Comparison of ENCODE assay signal across 8 cellular contexts in the genomic region with DNA sequence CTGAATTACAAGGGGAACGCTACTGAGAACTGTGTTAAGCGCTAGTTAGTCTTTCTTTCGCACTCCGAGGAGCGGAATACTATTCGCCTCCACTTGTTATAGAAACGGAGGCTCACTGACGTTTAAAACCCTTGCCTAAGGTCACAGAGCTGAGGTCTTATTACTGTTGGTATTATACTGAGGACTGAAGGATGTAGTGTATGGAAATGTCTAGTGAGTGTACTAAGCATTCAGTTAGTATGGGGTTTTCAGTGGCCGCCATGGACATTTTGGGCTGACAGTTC. TPM values are rescaled to one million over a fixed set of nuclear protein-coding genes. Genes with fewer than 3 reads are reported as not detected.
A peak's percentile ranks its signal among the peaks of the same experiment; 100 is the strongest.
DNase-seq lines count a peak whose midpoint lies in the region; ATAC-seq and TF ChIP-seq lines count a peak whose summit lies in the region.
"Had no signal": no experiment of that assay in that cellular context is flagged by ENCODE, and none has a peak within 500 bp of the region (broad histone marks: within the 10 kb centered on the region; RNA-seq: fewer than 3 reads in every experiment).

No MANE protein-coding gene starts in this region.

- H3K36me3 Mint-ChIP-seq in WTC11: peaks cover 34% of the 10 kb centered on the region

- POLR2A ChIA-PET in WTC11 (lab: Charles Lee): no interaction called here

- H3K27ac ChIP-seq in iPS-18a (ENCODE audit: low read length) (no peak overlapping the region), smooth muscle cell (ENCODE audit: low read depth) (no peak overlapping the region)
- H3K27ac ChIP-seq: epithelial cell of prostate had no signal

- H3K9me3 Mint-ChIP-seq in WTC11: no peaks in the 10 kb centered on the region

- in situ Hi-C loops in HAP-1 (cut with MboI; ENCODE audit: low sequenced_read_pairs): no loop called here

- H3K36me3 ChIP-seq in HAP-1 (replicated peaks) (peaks cover 53% of the 10 kb centered on the region), iPS-18a (ENCODE audit: control insufficient read depth, low read depth, low read length) (peaks cover 18% of the 10 kb centered on the region), smooth muscle cell (ENCODE audit: low read depth) (peaks cover 2% of the 10 kb centered on the region)

- H3K4me3 ChIP-seq in HAP-1: peak overlapping the region; percentile 64
- H3K4me3 ChIP-seq in iPS-18a (ENCODE audit: low read length): peak overlapping the region; percentile 62
- peak overlapping the region; percentile 63 for H3K4me3 ChIP-seq in smooth muscle cell

- peak overlapping the region; percentile 86 for H3K4me3 Mint-ChIP-seq in WTC11

- TF ChIP-seq CTCF in WTC11 (IDR thresholded peaks at IDR 0.05): no peak
- TF ChIP-seq CTCF in smooth muscle cell (IDR thresholded peaks at IDR 0.05; ENCODE audit: borderline replicate concordance, insufficient read depth, poor library complexity, severe bottlenecking): no peak

- H3K27ac Mint-ChIP-seq in WTC11: 0 out of 2 replicates have a peak overlapping the region, but pooled peaks have one; percentile 46

- H3K4me1 Mint-ChIP-seq in WTC11: peaks cover 13% of the 10 kb centered on the region

- no peaks in the 10 kb centered on the region for H3F3A ChIP-seq in smooth muscle cell (ENCODE audit: low read depth)

- H3K4me2 ChIP-seq in smooth muscle cell: peak overlapping the region; percentile 90

- CTCF ChIA-PET in WTC11 (lab: Charles Lee): no interaction called here

- ATAC-seq in WTC11: no peak

- H4K20me1 ChIP-seq in smooth muscle cell (ENCODE audit: low read depth): peaks cover 7% of the 10 kb centered on the region

- H3K9ac ChIP-seq in iPS-18a (ENCODE audit: low read length): no peak overlapping the region
- H3K9ac ChIP-seq in smooth muscle cell (ENCODE audit: low read depth): no peak overlapping the region

- H3K9me3 ChIP-seq in HAP-1 (no peaks in the 10 kb centered on the region), iPS-18a (ENCODE audit: control insufficient read depth, low read depth, low read length) (no peaks in the 10 kb centered on the region), smooth muscle cell (replicated peaks; ENCODE audit: low read depth) (no peaks in the 10 kb centered on the region)

- H3K4me1 ChIP-seq in HAP-1: peaks cover 6% of the 10 kb centered on the region
- no peaks in the 10 kb centered on the region for H3K4me1 ChIP-seq in iPS-18a (ENCODE audit: control insufficient read depth, low read depth, low read length)
- H3K4me1 ChIP-seq in smooth muscle cell (ENCODE audit: low read depth): peaks cover 7% of the 10 kb centered on the region

- WGBS in smooth muscle cell (ENCODE audit: low lambda C conversion rate): 91% methylated on average over 9 of the region's 9 CpGs

- peaks cover 4% of the 10 kb centered on the region; the same call in 1 of the 2 replicates for H3K27me3 Mint-ChIP-seq in WTC11 (ENCODE audit: low read depth)

- H3K27me3 ChIP-seq in HAP-1 (ENCODE audit: low read depth): no peaks in the 10 kb centered on the region
- peaks cover 6% of the 10 kb centered on the region for H3K27me3 ChIP-seq in iPS-18a (ENCODE audit: control insufficient read depth, insufficient read depth, low read length)
- no peaks in the 10 kb centered on the region for H3K27me3 ChIP-seq in smooth muscle cell (ENCODE audit: low read depth)

- H3K79me2 ChIP-seq in smooth muscle cell (ENCODE audit: low read depth): no peaks in the 10 kb centered on the region

- no peak overlapping the region for H2AFZ ChIP-seq in smooth muscle cell (ENCODE audit: low read depth)

- no peak for DNase-seq in HAP-1 (ENCODE audit: low spot score in 2 of 2)
- DNase-seq in WTC11 (ENCODE audit: low spot score): no peak
- no peak for DNase-seq in smooth muscle cell (lab: John Stamatoyannopoulos, UW; ENCODE audit: unreplicated experiment)
- DNase-seq in SK-N-DZ (ENCODE audit: low spot score): no peak
- DNase-seq in LoVo (ENCODE audit: low spot score): no peak
- DNase-seq in NCI-H1092 treated with DMSO at 0.1 percent for 48 hours (lab: John Stamatoyannopoulos, UW): no peak

TF ChIP-seq in WTC11, 78 proteins besides CTCF, POLR2A, EP300 and RAD21:
- TF ChIP-seq MXD4 (CRISPR knock-in tag; IDR thresholded peaks at IDR 0.05; ENCODE audit: borderline replicate concordance) (no peak), CDX4 (CRISPR knock-in tag; IDR thresholded peaks at IDR 0.05; ENCODE audit: borderline replicate concordance) (no peak), PRRX2 (CRISPR knock-in tag; IDR thresholded peaks at IDR 0.05) (no peak), GRHL2 (CRISPR knock-in tag; IDR thresholded peaks at IDR 0.05; ENCODE audit: insufficient replicate concordance, severe bottlenecking) (no peak), NFE2L1 (CRISPR knock-in tag; IDR thresholded peaks at IDR 0.05) (no peak), NR2C2 (CRISPR knock-in tag; IDR thresholded peaks at IDR 0.05) (no peak), FOXK1 (CRISPR knock-in tag; IDR thresholded peaks at IDR 0.05) (no peak), NFATC4 (CRISPR knock-in tag; IDR thresholded peaks at IDR 0.05) (no peak), ATF3 (CRISPR knock-in tag; conservative IDR thresholded peaks at IDR 0.05) (no peak), MYBL2 (CRISPR knock-in tag; IDR thresholded peaks at IDR 0.05) (no peak), ELF4 (CRISPR knock-in tag; IDR thresholded peaks at IDR 0.05; ENCODE audit: low read depth) (no peak), TEAD1 (CRISPR knock-in tag; IDR thresholded peaks at IDR 0.05) (no peak), GTF2I (CRISPR knock-in tag; conservative IDR thresholded peaks at IDR 0.05) (no peak), SP1 (CRISPR knock-in tag; conservative IDR thresholded peaks at IDR 0.05) (no peak)

RNA-seq across cellular contexts. Expression of gene ACADS, which starts 0.8 kb away (rescaled TPM):
- total RNA-seq in WTC11 (2021) (11.0 to 12.6 TPM (median 11.6 TPM) in 3 replicates), smooth muscle cell (3.7 and 6.0 TPM in 2 replicates)
- polyA plus RNA-seq in smooth muscle cell: 14.0 and 14.3 TPM in 2 replicates
- polyA plus RNA-seq in SK-N-DZ (2014; cell fraction: cytosol; rRNA removed): 9.8 and 12.4 TPM in 2 replicates
- 43.7 and 49.1 TPM in 2 replicates for polyA plus RNA-seq in SK-N-DZ (2014; cell fraction: nucleus; rRNA removed)

RNA-seq across cellular contexts. Expression of gene UNC119B, which starts 16.2 kb away (rescaled TPM):
- 49.9 to 53.3 TPM (median 50.3 TPM) in 3 replicates for total RNA-seq in WTC11 (2021)
- total RNA-seq in smooth muscle cell: 18.9 and 20.2 TPM in 2 replicates
- 9.8 and 13.1 TPM in 2 replicates for polyA plus RNA-seq in smooth muscle cell
- 32.6 TPM in 2 replicates for polyA plus RNA-seq in SK-N-DZ (2014; cell fraction: cytosol; rRNA removed)
- 22.6 and 23.9 TPM in 2 replicates for polyA plus RNA-seq in SK-N-DZ (2014; cell fraction: nucleus; rRNA removed)

RNA-seq across cellular contexts. Expression of gene MLEC, which starts 39.5 kb away (rescaled TPM):
- 221 to 278 TPM (median 253 TPM) in 3 replicates for total RNA-seq in WTC11 (2021)
- total RNA-seq in smooth muscle cell: 70.7 and 92.5 TPM in 2 replicates
- polyA plus RNA-seq in smooth muscle cell: 220 and 230 TPM in 2 replicates
- polyA plus RNA-seq in SK-N-DZ (2014; cell fraction: cytosol; rRNA removed): 74.0 and 94.2 TPM in 2 replicates
- polyA plus RNA-seq in SK-N-DZ (2014; cell fraction: nucleus; rRNA removed): 49.1 and 55.5 TPM in 2 replicates
